ENCODE assay signal across 23 cellular contexts in genomic region chr11:66691311-66691980, GRCh38.
"Had no signal": no experiment of that assay in that cellular context is flagged by ENCODE, and none has a peak within 500 bp of the region (broad histone marks: within the 10 kb centered on the region; RNA-seq: fewer than 3 reads in every experiment).

No MANE protein-coding gene starts in this region.

- H3K27me3 ChIP-seq: colonic mucosa, foreskin keratinocyte, hepatocyte, ovary, right lobe of liver, upper lobe of left lung had no signal

- H3K9me3 Mint-ChIP-seq: nephron progenitor cell; stimulated activated memory B cell treated with anti-CD40 and anti-IgM and Interleukin-4, amounts not matched to agents 10 μg/mL and 1 μg/mL and 100 μg/mL, for 72 hours; stimulated activated naive CD8-positive, alpha-beta T cell treated with anti-CD3 and anti-CD28 coated beads, Interleukin-15, Interleukin-2, amounts not matched to agents 100 ng/mL and 50 ng/mL, for 24 hours had no signal

- H3K36me3 Mint-ChIP-seq: naive thymus-derived CD4-positive, alpha-beta T cell; stimulated activated memory B cell treated with anti-CD40 and anti-IgM and Interleukin-4, amounts not matched to agents 10 μg/mL and 1 μg/mL and 100 μg/mL, for 72 hours had no signal

- H3K4me2 ChIP-seq: hepatocyte had no signal

- H3K27ac Mint-ChIP-seq: naive thymus-derived CD4-positive, alpha-beta T cell; progenitor cell of endocrine pancreas; stimulated activated memory B cell treated with anti-CD40 and anti-IgM and Interleukin-4, amounts not matched to agents 10 μg/mL and 1 μg/mL and 100 μg/mL, for 72 hours; stimulated activated naive CD8-positive, alpha-beta T cell treated with anti-CD3 and anti-CD28 coated beads, Interleukin-15, Interleukin-2, amounts not matched to agents 100 ng/mL and 50 ng/mL, for 24 hours had no signal

- H2AFZ ChIP-seq: hepatocyte had no signal

- H3K4me3 ChIP-seq: colonic mucosa, hepatocyte, left ventricle myocardium inferior, ovary, right lobe of liver, tibial artery, upper lobe of left lung had no signal

- DNase-seq: cerebellar nuclear complex; colonic mucosa; dermis blood vessel endothelial cell; erythroblast; foreskin keratinocyte; head of caudate nucleus; kidney; left cardiac atrium; left ventricle myocardium inferior; naive thymus-derived CD4-positive, alpha-beta T cell; nephron progenitor cell; ovary; right lobe of liver; stimulated activated CD4-positive, alpha-beta T cell treated with anti-CD3 and anti-CD28 coated beads, Interleukin-15, amount 100 ng/mL, for 24 hours; stimulated activated CD4-positive, alpha-beta T cell treated with anti-CD3 and anti-CD28 coated beads, Interleukin-1b, Interleukin-23, amount 100 ng/mL, for 48 hours; stimulated activated CD4-positive, alpha-beta T cell treated with anti-CD3 and anti-CD28 coated beads, Interleukin-4, amount 100 ng/mL, for 24 hours; tibial artery had no signal

- H3K27me3 Mint-ChIP-seq: progenitor cell of endocrine pancreas; stimulated activated memory B cell treated with anti-CD40 and anti-IgM and Interleukin-4, amounts not matched to agents 10 μg/mL and 1 μg/mL and 100 μg/mL, for 72 hours; stimulated activated naive CD8-positive, alpha-beta T cell treated with anti-CD3 and anti-CD28 coated beads, Interleukin-15, Interleukin-2, amounts not matched to agents 100 ng/mL and 50 ng/mL, for 24 hours had no signal

- H3K79me2 ChIP-seq: hepatocyte had no signal

- H3K36me3 ChIP-seq: colonic mucosa, left ventricle myocardium inferior, ovary, upper lobe of left lung had no signal

- ATAC-seq: foreskin keratinocyte; left cardiac atrium; naive thymus-derived CD4-positive, alpha-beta T cell; right lobe of liver; stimulated activated memory B cell treated with anti-CD40 and anti-IgM and Interleukin-4, amounts not matched to agents 10 μg/mL and 1 μg/mL and 100 μg/mL, for 72 hours had no signal

- H3K4me3 Mint-ChIP-seq: naive thymus-derived CD4-positive, alpha-beta T cell; nephron progenitor cell; stimulated activated memory B cell treated with anti-CD40 and anti-IgM and Interleukin-4, amounts not matched to agents 10 μg/mL and 1 μg/mL and 100 μg/mL, for 72 hours; stimulated activated naive CD8-positive, alpha-beta T cell treated with anti-CD3 and anti-CD28 coated beads, Interleukin-15, Interleukin-2, amounts not matched to agents 100 ng/mL and 50 ng/mL, for 24 hours had no signal

- H3K4me1 ChIP-seq: colonic mucosa, foreskin keratinocyte, right lobe of liver, tibial artery, upper lobe of left lung had no signal

- H3K4me1 Mint-ChIP-seq: nephron progenitor cell had no signal

- FAIRE-seq: endothelial cell of umbilical vein, kidney had no signal

- H3K9me3 ChIP-seq: colonic mucosa, left ventricle myocardium inferior, ovary, right lobe of liver, tibial artery, upper lobe of left lung had no signal

- H3K27ac ChIP-seq: colonic mucosa, foreskin keratinocyte, hepatocyte, left ventricle myocardium inferior, ovary, right lobe of liver, tibial artery, upper lobe of left lung had no signal
